In genomic region chr6:122620902-122621301, GRCh38 we compare ENCODE assay signal across 16 cellular contexts. TPM values are rescaled to one million over a fixed set of nuclear protein-coding genes. Genes with fewer than 3 reads are reported as not detected.
DNase-seq lines count a peak whose midpoint lies in the region; ATAC-seq and FAIRE-seq lines count a peak whose summit lies in the region.
"Had no signal": no experiment of that assay in that cellular context is flagged by ENCODE, and none has a peak within 500 bp of the region (broad histone marks: within the 10 kb centered on the region; RNA-seq: fewer than 3 reads in every experiment).

No MANE protein-coding gene starts in this region.

- in situ Hi-C loops in G401 (cut with HindIII; ENCODE audit: low sequenced_read_pairs), result no loop called here

- ATAC-seq in GM18861 (IDR thresholded peaks at IDR 0.05; ENCODE audit: unreplicated experiment), result no peak
- ATAC-seq in GM19397 (IDR thresholded peaks at IDR 0.05; ENCODE audit: unreplicated experiment), result no peak
- ATAC-seq in HG02884 (IDR thresholded peaks at IDR 0.05; ENCODE audit: unreplicated experiment), result no peak
- ATAC-seq: activated T-cell treated with anti-CD3 and anti-CD28 coated beads, Interleukin-2, amount 50 U/mL, for 72 hours; stimulated activated naive CD8-positive, alpha-beta T cell treated with anti-CD3 and anti-CD28 coated beads, Interleukin-15, amount 100 ng/mL, for 72 hours had no signal

- peak; percentile 86 for FAIRE-seq in islet of Langerhans (lab: Jason Lieb, UNC)
- FAIRE-seq: H54 had no signal

- DNase-seq in G401 (ENCODE audit: low spot score), result peak; percentile 86
- DNase-seq in NCI-H1092 treated with DMSO at 0.1 percent for 48 hours (lab: John Stamatoyannopoulos, UW), result peak; percentile 67
- DNase-seq in SW480 (ENCODE audit: low spot score), result peak; percentile 11
- DNase-seq in stimulated activated CD4-positive, alpha-beta T cell treated with anti-CD3 and anti-CD28 coated beads, Interleukin-4, amount 100 ng/mL, for 24 hours, result no peak
- DNase-seq: activated CD4-positive, alpha-beta T cell treated with anti-CD3 and anti-CD28 coated beads, Interleukin-2, amount 10 ng/mL, durations not matched to agents 24 days and 14 days; activated T-cell treated with anti-CD3 and anti-CD28 coated beads, Interleukin-2, amount 50 U/mL, for 72 hours; adrenal gland; cortex of kidney; right lobe of liver; stimulated activated naive CD8-positive, alpha-beta T cell treated with anti-CD3 and anti-CD28 coated beads, Interleukin-15, amount 100 ng/mL, for 72 hours had no signal

RNA-seq across cellular contexts. Expression of gene PKIB, which starts 10.7 kb away (rescaled TPM):
- not detected in 2 replicates for total RNA-seq in G401 (2014; rRNA removed; shearing (Covaris generic))
- total RNA-seq: activated CD4-positive, alpha-beta T cell treated with anti-CD3 and anti-CD28 coated beads, Interleukin-2, amount 10 ng/mL, durations not matched to agents 24 days and 14 days; NCI-H460 had no signal
